Comparison of ENCODE assay signal across 1 cellular context in the genomic region with DNA sequence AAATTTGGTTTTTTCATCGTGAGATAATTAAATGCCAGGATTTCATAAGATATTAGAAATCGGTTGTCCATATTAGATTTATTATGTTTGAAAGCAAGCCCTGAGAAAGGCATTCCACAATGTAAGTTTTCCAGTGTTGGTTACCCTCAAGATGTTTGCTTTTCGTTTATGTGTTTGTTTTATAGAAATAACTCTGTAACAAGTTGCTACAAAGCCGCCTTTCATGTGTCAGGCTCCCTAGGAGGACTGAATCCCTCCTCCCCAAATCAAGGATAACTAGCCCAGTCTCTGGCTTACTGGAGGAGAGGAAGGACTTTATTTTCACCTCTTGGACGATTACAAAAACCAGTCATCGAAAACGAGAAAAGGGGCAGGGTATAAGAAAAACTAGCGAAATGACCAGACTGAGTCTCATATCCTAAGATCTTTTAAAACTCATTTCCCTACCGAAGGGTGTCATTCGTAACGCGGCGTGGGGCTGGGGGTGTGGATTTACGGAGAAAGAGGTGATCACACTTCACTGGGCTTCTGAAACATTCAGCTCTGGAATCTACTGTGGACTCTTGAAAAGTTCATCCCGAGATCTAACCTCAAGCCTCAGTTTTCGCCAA.
TF ChIP-seq lines count a peak whose summit lies in the region.

No MANE protein-coding gene starts in this region.

TF ChIP-seq in HEK293, 187 proteins besides CTCF, POLR2A, EP300 and RAD21 (continued from another document):
- TF ChIP-seq, protein P1, sequence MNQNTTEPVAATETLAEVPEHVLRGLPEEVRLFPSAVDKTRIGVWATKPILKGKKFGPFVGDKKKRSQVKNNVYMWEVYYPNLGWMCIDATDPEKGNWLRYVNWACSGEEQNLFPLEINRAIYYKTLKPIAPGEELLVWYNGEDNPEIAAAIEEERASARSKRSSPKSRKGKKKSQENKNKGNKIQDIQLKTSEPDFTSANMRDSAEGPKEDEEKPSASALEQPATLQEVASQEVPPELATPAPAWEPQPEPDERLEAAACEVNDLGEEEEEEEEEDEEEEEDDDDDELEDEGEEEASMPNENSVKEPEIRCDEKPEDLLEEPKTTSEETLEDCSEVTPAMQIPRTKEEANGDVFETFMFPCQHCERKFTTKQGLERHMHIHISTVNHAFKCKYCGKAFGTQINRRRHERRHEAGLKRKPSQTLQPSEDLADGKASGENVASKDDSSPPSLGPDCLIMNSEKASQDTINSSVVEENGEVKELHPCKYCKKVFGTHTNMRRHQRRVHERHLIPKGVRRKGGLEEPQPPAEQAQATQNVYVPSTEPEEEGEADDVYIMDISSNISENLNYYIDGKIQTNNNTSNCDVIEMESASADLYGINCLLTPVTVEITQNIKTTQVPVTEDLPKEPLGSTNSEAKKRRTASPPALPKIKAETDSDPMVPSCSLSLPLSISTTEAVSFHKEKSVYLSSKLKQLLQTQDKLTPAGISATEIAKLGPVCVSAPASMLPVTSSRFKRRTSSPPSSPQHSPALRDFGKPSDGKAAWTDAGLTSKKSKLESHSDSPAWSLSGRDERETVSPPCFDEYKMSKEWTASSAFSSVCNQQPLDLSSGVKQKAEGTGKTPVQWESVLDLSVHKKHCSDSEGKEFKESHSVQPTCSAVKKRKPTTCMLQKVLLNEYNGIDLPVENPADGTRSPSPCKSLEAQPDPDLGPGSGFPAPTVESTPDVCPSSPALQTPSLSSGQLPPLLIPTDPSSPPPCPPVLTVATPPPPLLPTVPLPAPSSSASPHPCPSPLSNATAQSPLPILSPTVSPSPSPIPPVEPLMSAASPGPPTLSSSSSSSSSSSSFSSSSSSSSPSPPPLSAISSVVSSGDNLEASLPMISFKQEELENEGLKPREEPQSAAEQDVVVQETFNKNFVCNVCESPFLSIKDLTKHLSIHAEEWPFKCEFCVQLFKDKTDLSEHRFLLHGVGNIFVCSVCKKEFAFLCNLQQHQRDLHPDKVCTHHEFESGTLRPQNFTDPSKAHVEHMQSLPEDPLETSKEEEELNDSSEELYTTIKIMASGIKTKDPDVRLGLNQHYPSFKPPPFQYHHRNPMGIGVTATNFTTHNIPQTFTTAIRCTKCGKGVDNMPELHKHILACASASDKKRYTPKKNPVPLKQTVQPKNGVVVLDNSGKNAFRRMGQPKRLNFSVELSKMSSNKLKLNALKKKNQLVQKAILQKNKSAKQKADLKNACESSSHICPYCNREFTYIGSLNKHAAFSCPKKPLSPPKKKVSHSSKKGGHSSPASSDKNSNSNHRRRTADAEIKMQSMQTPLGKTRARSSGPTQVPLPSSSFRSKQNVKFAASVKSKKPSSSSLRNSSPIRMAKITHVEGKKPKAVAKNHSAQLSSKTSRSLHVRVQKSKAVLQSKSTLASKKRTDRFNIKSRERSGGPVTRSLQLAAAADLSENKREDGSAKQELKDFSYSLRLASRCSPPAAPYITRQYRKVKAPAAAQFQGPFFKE (tag by site-specific recombination; IDR thresholded peaks at IDR 0.05; ENCODE audit: borderline replicate concordance), result no peak
- TF ChIP-seq WT1 (tag by site-specific recombination; IDR thresholded peaks at IDR 0.05), result peak; percentile 11; the same call in 1 of the 2 replicates
